Comparison of ENCODE assay signal across 22 cellular contexts in genomic region chr9:126456396-126456795, GRCh38.
"Had no signal": no experiment of that assay in that cellular context is flagged by ENCODE, and none has a peak within 500 bp of the region (broad histone marks: within the 10 kb centered on the region; RNA-seq: fewer than 3 reads in every experiment).

No MANE protein-coding gene starts in this region.

- H3K9me3 Mint-ChIP-seq: activated CD4-positive, alpha-beta memory T cell treated with anti-CD3 and anti-CD28 coated beads for 36 hours; activated T-cell treated with anti-CD3 and anti-CD28 coated beads, Interleukin-2, amount 50 U/mL, for 4 hours; memory B cell; stimulated activated naive B cell treated with anti-CD40 and anti-IgM and Interleukin-4, amounts not matched to agents 10 μg/mL and 1 μg/mL and 100 μg/mL, for 72 hours had no signal

- H3K4me3 ChIP-seq: adrenal gland, colonic mucosa, gastroesophageal sphincter, hepatocyte, left lung, pancreas, sigmoid colon, suprapubic skin, upper lobe of left lung had no signal

- H3K27ac Mint-ChIP-seq: activated CD4-positive, alpha-beta memory T cell treated with anti-CD3 and anti-CD28 coated beads for 36 hours; activated CD4-positive, alpha-beta T cell treated with anti-CD3 and anti-CD28 coated beads for 36 hours; memory B cell; stimulated activated naive B cell treated with anti-CD40 and anti-IgM and Interleukin-4, amounts not matched to agents 10 μg/mL and 1 μg/mL and 100 μg/mL, for 72 hours; T-helper 17 cell had no signal

- DNase-seq: activated CD4-positive, alpha-beta T cell treated with anti-CD3 and anti-CD28 coated beads for 36 hours; activated effector memory CD4-positive, alpha-beta T cell treated with Interleukin-2 at 50 U/mL for 16 hours; activated naive CD4-positive, alpha-beta T cell treated with anti-CD3 and anti-CD28 coated beads, Interleukin-2, amount 50 U/mL, for 16 hours; activated T-cell treated with anti-CD3 and anti-CD28 coated beads, Interleukin-2, amount 50 U/mL, for 4 hours; adrenal gland; central memory CD4-positive, alpha-beta T cell; colonic mucosa; effector CD8-positive, alpha-beta T cell; kidney; left lung; pancreas; sigmoid colon; stimulated activated CD4-positive, alpha-beta T cell treated with anti-CD3 and anti-CD28 coated beads, Interleukin-2, amount 100 ng/mL, for 24 hours; stimulated activated naive B cell treated with anti-CD40 and anti-IgM and Interleukin-4, amounts not matched to agents 10 μg/mL and 1 μg/mL and 100 μg/mL, for 72 hours; T-helper 17 cell; upper lobe of left lung; WERI-Rb-1 had no signal

- ATAC-seq: activated CD4-positive, alpha-beta T cell treated with anti-CD3 and anti-CD28 coated beads for 36 hours; activated T-cell treated with anti-CD3 and anti-CD28 coated beads, Interleukin-2, amount 50 U/mL, for 4 hours; gastroesophageal sphincter; left lung; pancreas; stimulated activated naive B cell treated with anti-CD40 and anti-IgM and Interleukin-4, amounts not matched to agents 10 μg/mL and 1 μg/mL and 100 μg/mL, for 72 hours; T-helper 17 cell had no signal

- H3K27ac ChIP-seq: adrenal gland, colonic mucosa, gastroesophageal sphincter, hepatocyte, left lung, pancreas, sigmoid colon, suprapubic skin, upper lobe of left lung, WERI-Rb-1 had no signal

- H3K27me3 Mint-ChIP-seq: activated CD4-positive, alpha-beta memory T cell treated with anti-CD3 and anti-CD28 coated beads for 36 hours; activated CD4-positive, alpha-beta T cell treated with anti-CD3 and anti-CD28 coated beads for 36 hours; memory B cell; stimulated activated naive B cell treated with anti-CD40 and anti-IgM and Interleukin-4, amounts not matched to agents 10 μg/mL and 1 μg/mL and 100 μg/mL, for 72 hours; T-helper 17 cell had no signal

- H3K4me3 Mint-ChIP-seq: activated CD4-positive, alpha-beta memory T cell treated with anti-CD3 and anti-CD28 coated beads for 36 hours; activated CD4-positive, alpha-beta T cell treated with anti-CD3 and anti-CD28 coated beads for 36 hours; activated T-cell treated with anti-CD3 and anti-CD28 coated beads, Interleukin-2, amount 50 U/mL, for 4 hours; memory B cell; stimulated activated naive B cell treated with anti-CD40 and anti-IgM and Interleukin-4, amounts not matched to agents 10 μg/mL and 1 μg/mL and 100 μg/mL, for 72 hours had no signal

- H3K4me1 Mint-ChIP-seq: memory B cell; stimulated activated naive B cell treated with anti-CD40 and anti-IgM and Interleukin-4, amounts not matched to agents 10 μg/mL and 1 μg/mL and 100 μg/mL, for 72 hours had no signal

- H3K36me3 Mint-ChIP-seq: activated CD4-positive, alpha-beta memory T cell treated with anti-CD3 and anti-CD28 coated beads for 36 hours; stimulated activated naive B cell treated with anti-CD40 and anti-IgM and Interleukin-4, amounts not matched to agents 10 μg/mL and 1 μg/mL and 100 μg/mL, for 72 hours had no signal
